ENCODE assay signal across 1 cellular context in the genomic region with DNA sequence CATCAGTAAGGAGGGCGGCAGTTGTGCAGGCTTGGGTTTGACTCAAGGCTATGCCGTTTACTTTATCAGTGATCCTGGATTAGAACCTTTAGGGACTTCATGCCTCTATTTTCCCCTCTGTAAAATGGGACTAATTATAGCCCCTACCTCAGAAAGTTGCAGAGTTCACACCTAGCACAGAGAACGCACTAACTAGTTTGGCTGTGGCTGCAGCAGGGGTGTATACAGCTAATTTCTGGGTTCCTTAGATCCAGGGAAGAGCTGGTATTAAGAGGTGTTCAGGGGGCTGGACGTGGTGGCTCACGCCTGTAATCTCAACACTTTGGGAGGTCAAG.
A peak's percentile ranks its signal among the peaks of the same experiment; 100 is the strongest.
TF ChIP-seq lines count a peak whose summit lies in the region.

No MANE protein-coding gene starts in this region.

TF ChIP-seq in GM12878, 131 proteins besides CTCF, POLR2A, EP300 and RAD21 (continued from another document):
- TF ChIP-seq POU2F2 (IDR thresholded peaks at IDR 0.05; ENCODE audit: borderline replicate concordance, low read depth, low read length), result no peak
- TF ChIP-seq ZNF217 (IDR thresholded peaks at IDR 0.05), result peak; percentile 82; the same call in 1 of the 2 replicates
